In genomic region chr16:56986361-56986760, GRCh38 we compare ENCODE assay signal across 15 cellular contexts. TPM values are rescaled to one million over a fixed set of nuclear protein-coding genes. Genes with fewer than 3 reads are reported as not detected.
DNase-seq lines count a peak whose midpoint lies in the region; ATAC-seq and TF ChIP-seq lines count a peak whose summit lies in the region.
"Had no signal": no experiment of that assay in that cellular context is flagged by ENCODE, and none has a peak within 500 bp of the region (broad histone marks: within the 10 kb centered on the region; RNA-seq: fewer than 3 reads in every experiment).

No MANE protein-coding gene starts in this region.

- POLR2A ChIA-PET in activated B cell treated with CpG ODN at 0.5 μM for 24 hours (lab: Charles Lee), result interaction anchor here (0.6 to 10.4 kb wide), 6 partner anchors 9 to 565 kb away, joined by 3 to 233 read pairs (median 5); partner anchors contain the start of gene HERPUD1

- H3K27ac Mint-ChIP-seq in activated B cell treated with CpG ODN at 0.5 μM for 24 hours (peak overlapping the region; percentile 74), memory B cell (peak overlapping the region; percentile 99)

- DNase-seq in right atrium auricular region (ENCODE audit: low spot score), result no peak
- no peak for DNase-seq in left ventricle myocardium superior
- DNase-seq in activated B cell treated with CpG ODN at 0.5 μM for 24 hours, result no peak
- DNase-seq in memory B cell (ENCODE audit: low spot score in 2 of 2), result no peak
- no peak for DNase-seq in vagina (ENCODE audit: extremely low spot score in 2 of 2)
- DNase-seq in DMS 273 (lab: John Stamatoyannopoulos, UW; ENCODE audit: unreplicated experiment), result no peak
- no peak for DNase-seq in NCI-H524 (lab: John Stamatoyannopoulos, UW)
- DNase-seq: COR-L47; effector CD4-positive, alpha-beta T cell; NCI-H1092 had no signal

- H3K4me1 Mint-ChIP-seq in activated B cell treated with CpG ODN at 0.5 μM for 24 hours (peaks cover 91% of the 10 kb centered on the region), memory B cell (peaks cover 56% of the 10 kb centered on the region)

- H3K27me3 ChIP-seq in right atrium auricular region, result no peaks in the 10 kb centered on the region
- H3K27me3 ChIP-seq in vagina, result no peaks in the 10 kb centered on the region
- H3K27me3 ChIP-seq: left lung, SJSA1 had no signal

- H3K4me3 Mint-ChIP-seq in activated B cell treated with CpG ODN at 0.5 μM for 24 hours (no peak overlapping the region), memory B cell (peak overlapping the region; percentile 68)

- H3K27ac ChIP-seq in right atrium auricular region, result peak overlapping the region; percentile 59 to 76
- peak overlapping the region; percentile 88 for H3K27ac ChIP-seq in vagina

- intact Hi-C loops in left ventricle myocardium superior (cut with micrococcal nuclease), result no loop called here
- intact Hi-C loops in activated B cell treated with CpG ODN at 0.5 μM for 24 hours (cut with micrococcal nuclease), result no loop called here
- intact Hi-C loops in vagina (cut with DNase I), result loop anchor here (5.0 kb wide), 1 partner anchor 54 kb away; the partner anchor contains the start of gene HERPUD1

- TF ChIP-seq CTCF in right atrium auricular region (IDR thresholded peaks at IDR 0.05), result no peak
- no peak for TF ChIP-seq CTCF in activated B cell treated with CpG ODN at 0.5 μM for 24 hours (IDR thresholded peaks at IDR 0.05)
- no peak for TF ChIP-seq CTCF in vagina (IDR thresholded peaks at IDR 0.05)

- CTCF ChIA-PET in activated B cell treated with CpG ODN at 0.5 μM for 24 hours (lab: Charles Lee), result no interaction called here

- H3K9me3 Mint-ChIP-seq in activated B cell treated with CpG ODN at 0.5 μM for 24 hours (no peaks in the 10 kb centered on the region), memory B cell (no peaks in the 10 kb centered on the region)

- H3K36me3 ChIP-seq in right atrium auricular region (no peaks in the 10 kb centered on the region), vagina (no peaks in the 10 kb centered on the region)

- H3K4me3 ChIP-seq in right atrium auricular region (no peak overlapping the region), vagina (no peak overlapping the region)
- H3K4me3 ChIP-seq: left lung, SJSA1 had no signal

- peaks cover 0 to 43% of the 10 kb centered on the region in 2 donors for H3K4me1 ChIP-seq in right atrium auricular region
- peaks cover 57% of the 10 kb centered on the region for H3K4me1 ChIP-seq in vagina

- no peak for TF ChIP-seq POLR2A in vagina (IDR thresholded peaks at IDR 0.05)

- ATAC-seq in left ventricle myocardium superior, result no peak
- ATAC-seq in activated B cell treated with CpG ODN at 0.5 μM for 24 hours (ENCODE audit: low read depth), result no peak
- no peak for ATAC-seq in memory B cell (ENCODE audit: low read depth)
- ATAC-seq in HG03095 (IDR thresholded peaks at IDR 0.05; ENCODE audit: unreplicated experiment), result no peak
- ATAC-seq: activated CD4-positive, CD25-positive, alpha-beta regulatory T cell treated with anti-CD3 and anti-CD28 coated beads, Interleukin-2, amount 50 U/mL, for 24 hours had no signal

- H3K27me3 Mint-ChIP-seq in activated B cell treated with CpG ODN at 0.5 μM for 24 hours (no peaks in the 10 kb centered on the region), memory B cell (no peaks in the 10 kb centered on the region)

- H3K36me3 Mint-ChIP-seq in activated B cell treated with CpG ODN at 0.5 μM for 24 hours (ENCODE audit: low read depth) (peaks cover 36% of the 10 kb centered on the region), memory B cell (peaks cover 18% of the 10 kb centered on the region)

- H3K9me3 ChIP-seq in right atrium auricular region, result no peaks in the 10 kb centered on the region
- H3K9me3 ChIP-seq in vagina, result no peaks in the 10 kb centered on the region
- H3K9me3 ChIP-seq: left lung, SJSA1 had no signal

RNA-seq across cellular contexts. Expression of gene NLRC5, which starts 3.0 kb away (rescaled TPM):
- total RNA-seq in right atrium auricular region, result 1 to 10 TPM; 8.0 to 9.7 TPM
- 9.8 TPM for total RNA-seq in left ventricle myocardium superior
- total RNA-seq in activated B cell treated with CpG ODN at 0.5 μM for 24 hours, result 296 and 372 TPM in 2 replicates
- total RNA-seq in vagina, result 114 TPM

RNA-seq across cellular contexts. Expression of gene CETP, which starts 24.6 kb away (rescaled TPM):
- total RNA-seq in right atrium auricular region (not detected), left ventricle myocardium superior (0.37 TPM), activated B cell treated with CpG ODN at 0.5 μM for 24 hours (1.0 and 1.4 TPM in 2 replicates), vagina (not detected)
- total RNA-seq: HT1080 had no signal

RNA-seq across cellular contexts. Expression of gene HERPUD1, which starts 54.4 kb away (rescaled TPM):
- total RNA-seq in right atrium auricular region, result 100 to 1,000 TPM in 1 of 2 donors, 10 to 100 TPM in 1; 76.4 to 140 TPM
- total RNA-seq in left ventricle myocardium superior, result 129 TPM
- 766 and 820 TPM in 2 replicates for total RNA-seq in activated B cell treated with CpG ODN at 0.5 μM for 24 hours
- 97.7 TPM for total RNA-seq in vagina

Comparison
In these comparisons a context has a peak if more than half of its experiments do, and no peak if none do; other contexts are left out.
1. RNA of gene NLRC5, which starts 3.0 kb away (total RNA-seq): 296 to 372 TPM in activated B cell treated with CpG ODN at 0.5 μM for 24 hours and 114 TPM in vagina (single experiment); 9.8 TPM in left ventricle myocardium superior (single experiment) and 8.0 to 9.7 TPM in right atrium auricular region; every median in the first group is over 10 times any median in the second.